Comparison of ENCODE assay signal across 26 cellular contexts in the genomic region with DNA sequence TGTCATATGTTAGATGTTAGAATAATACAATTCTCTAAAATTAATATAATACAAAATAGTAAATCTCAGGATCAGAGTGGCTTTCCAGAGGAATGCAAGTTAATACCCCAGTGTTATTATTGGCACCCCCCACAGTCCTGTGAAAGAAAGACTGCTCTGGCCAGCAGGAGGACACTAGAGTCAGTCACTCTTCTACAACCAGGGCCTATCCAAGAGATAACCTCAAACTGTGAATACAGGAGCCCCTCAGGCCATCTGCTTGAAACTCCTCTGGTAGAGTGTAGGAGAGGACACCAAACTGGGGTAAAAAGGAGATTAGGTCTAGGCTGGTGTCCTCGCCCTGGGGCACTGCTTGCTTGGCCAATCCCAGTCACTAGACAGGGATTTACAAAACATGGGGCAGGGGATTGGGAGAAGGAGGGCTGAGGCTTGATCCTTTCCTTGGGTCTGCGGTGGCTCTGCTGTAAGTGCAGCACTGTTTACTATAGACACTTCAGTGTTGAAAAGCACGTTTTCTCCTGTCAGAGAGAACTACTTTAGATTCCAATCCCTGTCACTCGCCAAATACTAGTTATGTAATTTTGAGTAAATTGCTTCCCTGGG. TPM values are rescaled to one million over a fixed set of nuclear protein-coding genes. Genes with fewer than 3 reads are reported as not detected.
A peak's percentile ranks its signal among the peaks of the same experiment; 100 is the strongest.
DNase-seq lines count a peak whose midpoint lies in the region; ATAC-seq and TF ChIP-seq lines count a peak whose summit lies in the region.
"Had no signal": no experiment of that assay in that cellular context is flagged by ENCODE, and none has a peak within 500 bp of the region (broad histone marks: within the 10 kb centered on the region; RNA-seq: fewer than 3 reads in every experiment).

No MANE protein-coding gene starts in this region.

- H3K4me1 Mint-ChIP-seq in WTC11, result peaks cover 4% of the 10 kb centered on the region
- H3K4me1 Mint-ChIP-seq: B cell; CD14-positive monocyte; CD8-positive, alpha-beta memory T cell had no signal

- no peaks in the 10 kb centered on the region for H3K36me3 Mint-ChIP-seq in WTC11
- H3K36me3 Mint-ChIP-seq: CD14-positive monocyte; CD8-positive, alpha-beta memory T cell had no signal

- DNase-seq in DMS53 (lab: John Stamatoyannopoulos, UW), result peak; percentile 18
- no peak for DNase-seq in DMS53 treated with DMSO at 0.1 percent for 48 hours (lab: John Stamatoyannopoulos, UW; ENCODE audit: unreplicated experiment)
- DNase-seq in WTC11 (ENCODE audit: low spot score), result no peak
- DNase-seq in left lung, result peak in 1 of 2 donors; percentile 8
- DNase-seq in upper lobe of left lung, result peak in 1 of 2 donors; percentile 21
- DNase-seq in NCI-H146 treated with DMSO at 0.1 percent for 48 hours (lab: John Stamatoyannopoulos, UW; ENCODE audit: unreplicated experiment), result no peak
- no peak for DNase-seq in retina
- no peak for DNase-seq in mucosa of gallbladder (ENCODE audit: low spot score)
- DNase-seq: CD8-positive, alpha-beta memory T cell; DMS 273 treated with DMSO at 0.1 percent for 48 hours; DND-41; GOT3; HCEC 1CT; KG1; MM.1S; NCI-H1417; NCI-H187; NCI-H446 treated with DMSO at 0.1 percent for 48 hours; NCI-H69; SHP77 had no signal

- H3K27me3 Mint-ChIP-seq in WTC11 (ENCODE audit: low read depth), result no peaks in the 10 kb centered on the region
- H3K27me3 Mint-ChIP-seq: B cell; CD8-positive, alpha-beta memory T cell had no signal

- ATAC-seq in WTC11 (peak; percentile 75), left lung (peak; percentile 95), upper lobe of left lung (ENCODE audit: low FRiP score in 2 of 2) (peak; percentile 38 to 79)
- ATAC-seq: Panc1 had no signal

- POLR2A ChIA-PET in WTC11 (lab: Charles Lee), result no interaction called here

- intact Hi-C loops in left lung (cut with DNase I), result no loop called here

- WGBS in upper lobe of left lung, 2 donors, result 48 to 70% methylated on average over 4 of the region's 4 CpGs

- H3K4me3 ChIP-seq in left lung (no peak overlapping the region), upper lobe of left lung (no peak overlapping the region)

- TF ChIP-seq CTCF in WTC11 (IDR thresholded peaks at IDR 0.05) (no peak), left lung (IDR thresholded peaks at IDR 0.05) (no peak), upper lobe of left lung (IDR thresholded peaks at IDR 0.05) (no peak)

- H3K27ac ChIP-seq in left lung (no peak overlapping the region), upper lobe of left lung (no peak overlapping the region)
- H3K27ac ChIP-seq: 22Rv1, RWPE1 had no signal

- TF ChIP-seq POLR2A in upper lobe of left lung (IDR thresholded peaks at IDR 0.05), result no peak

- no peak overlapping the region for H3K4me3 Mint-ChIP-seq in WTC11
- H3K4me3 Mint-ChIP-seq: B cell; CD14-positive monocyte; CD8-positive, alpha-beta memory T cell had no signal

- H3K9me3 ChIP-seq in left lung (no peaks in the 10 kb centered on the region), upper lobe of left lung (no peaks in the 10 kb centered on the region)

- H3K36me3 ChIP-seq in left lung, result no peaks in the 10 kb centered on the region
- no peaks in the 10 kb centered on the region for H3K36me3 ChIP-seq in upper lobe of left lung

- H3K4me1 ChIP-seq in left lung (no peaks in the 10 kb centered on the region), upper lobe of left lung (peaks cover 0 to 8% (median 2%) of the 10 kb centered on the region in 4 donors)

- TF ChIP-seq EP300 in upper lobe of left lung (IDR thresholded peaks at IDR 0.05), result no peak

- H3K27me3 ChIP-seq in left lung (no peaks in the 10 kb centered on the region), upper lobe of left lung (no peaks in the 10 kb centered on the region)

- H3K27ac Mint-ChIP-seq in WTC11, result no peak overlapping the region
- H3K27ac Mint-ChIP-seq: B cell; CD14-positive monocyte; CD8-positive, alpha-beta memory T cell had no signal

- CTCF ChIA-PET in WTC11 (lab: Charles Lee), result no interaction called here

- peaks cover 7% of the 10 kb centered on the region; the same call in 1 of the 2 replicates for H3K9me3 Mint-ChIP-seq in WTC11

TF ChIP-seq in WTC11, 78 proteins besides CTCF, POLR2A, EP300 and RAD21:
- TF ChIP-seq ZNF232 (CRISPR knock-in tag; IDR thresholded peaks at IDR 0.05) (no peak), MXD4 (CRISPR knock-in tag; IDR thresholded peaks at IDR 0.05; ENCODE audit: borderline replicate concordance) (no peak), ZSCAN18 (CRISPR knock-in tag; IDR thresholded peaks at IDR 0.05) (no peak), KAT7 (CRISPR knock-in tag; IDR thresholded peaks at IDR 0.05; ENCODE audit: borderline replicate concordance) (no peak), ATF2 (CRISPR knock-in tag; IDR thresholded peaks at IDR 0.05; ENCODE audit: borderline replicate concordance, low read depth) (no peak), ZNF671 (CRISPR knock-in tag; IDR thresholded peaks at IDR 0.05) (no peak), CREB1 (CRISPR knock-in tag; IDR thresholded peaks at IDR 0.05) (no peak), EMX1 (CRISPR knock-in tag; IDR thresholded peaks at IDR 0.05) (no peak), ZBTB21 (CRISPR knock-in tag; IDR thresholded peaks at IDR 0.05; ENCODE audit: borderline replicate concordance) (no peak), CBFB (CRISPR knock-in tag; IDR thresholded peaks at IDR 0.05; ENCODE audit: low read depth) (no peak)
- TF ChIP-seq, protein P1, sequence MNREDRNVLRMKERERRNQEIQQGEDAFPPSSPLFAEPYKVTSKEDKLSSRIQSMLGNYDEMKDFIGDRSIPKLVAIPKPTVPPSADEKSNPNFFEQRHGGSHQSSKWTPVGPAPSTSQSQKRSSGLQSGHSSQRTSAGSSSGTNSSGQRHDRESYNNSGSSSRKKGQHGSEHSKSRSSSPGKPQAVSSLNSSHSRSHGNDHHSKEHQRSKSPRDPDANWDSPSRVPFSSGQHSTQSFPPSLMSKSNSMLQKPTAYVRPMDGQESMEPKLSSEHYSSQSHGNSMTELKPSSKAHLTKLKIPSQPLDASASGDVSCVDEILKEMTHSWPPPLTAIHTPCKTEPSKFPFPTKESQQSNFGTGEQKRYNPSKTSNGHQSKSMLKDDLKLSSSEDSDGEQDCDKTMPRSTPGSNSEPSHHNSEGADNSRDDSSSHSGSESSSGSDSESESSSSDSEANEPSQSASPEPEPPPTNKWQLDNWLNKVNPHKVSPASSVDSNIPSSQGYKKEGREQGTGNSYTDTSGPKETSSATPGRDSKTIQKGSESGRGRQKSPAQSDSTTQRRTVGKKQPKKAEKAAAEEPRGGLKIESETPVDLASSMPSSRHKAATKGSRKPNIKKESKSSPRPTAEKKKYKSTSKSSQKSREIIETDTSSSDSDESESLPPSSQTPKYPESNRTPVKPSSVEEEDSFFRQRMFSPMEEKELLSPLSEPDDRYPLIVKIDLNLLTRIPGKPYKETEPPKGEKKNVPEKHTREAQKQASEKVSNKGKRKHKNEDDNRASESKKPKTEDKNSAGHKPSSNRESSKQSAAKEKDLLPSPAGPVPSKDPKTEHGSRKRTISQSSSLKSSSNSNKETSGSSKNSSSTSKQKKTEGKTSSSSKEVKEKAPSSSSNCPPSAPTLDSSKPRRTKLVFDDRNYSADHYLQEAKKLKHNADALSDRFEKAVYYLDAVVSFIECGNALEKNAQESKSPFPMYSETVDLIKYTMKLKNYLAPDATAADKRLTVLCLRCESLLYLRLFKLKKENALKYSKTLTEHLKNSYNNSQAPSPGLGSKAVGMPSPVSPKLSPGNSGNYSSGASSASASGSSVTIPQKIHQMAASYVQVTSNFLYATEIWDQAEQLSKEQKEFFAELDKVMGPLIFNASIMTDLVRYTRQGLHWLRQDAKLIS (CRISPR knock-in tag; IDR thresholded peaks at IDR 0.05; ENCODE audit: borderline replicate concordance), result no peak

RNA-seq across cellular contexts. Expression of gene PTPRR, which starts 44.4 kb away (rescaled TPM):
- 0.46 to 0.69 TPM (median 0.60 TPM) in 3 replicates for total RNA-seq in WTC11 (2021)
- total RNA-seq in left lung, result 1 to 10 TPM in 1 of 2 donors, under 1 TPM in 1; 0.68 to 1.4 TPM
- 1 to 10 TPM in 2 of 6 donors, under 1 TPM in 3, not detected in 1; 0.30 to 2.7 (median 0.79) TPM for total RNA-seq in upper lobe of left lung
- 7.7 TPM for total RNA-seq in mucosa of gallbladder
- total RNA-seq: B cell; CD8-positive, alpha-beta memory T cell; G401 had no signal
